26 cellular contexts compared by ENCODE assay signal in the genomic region with DNA sequence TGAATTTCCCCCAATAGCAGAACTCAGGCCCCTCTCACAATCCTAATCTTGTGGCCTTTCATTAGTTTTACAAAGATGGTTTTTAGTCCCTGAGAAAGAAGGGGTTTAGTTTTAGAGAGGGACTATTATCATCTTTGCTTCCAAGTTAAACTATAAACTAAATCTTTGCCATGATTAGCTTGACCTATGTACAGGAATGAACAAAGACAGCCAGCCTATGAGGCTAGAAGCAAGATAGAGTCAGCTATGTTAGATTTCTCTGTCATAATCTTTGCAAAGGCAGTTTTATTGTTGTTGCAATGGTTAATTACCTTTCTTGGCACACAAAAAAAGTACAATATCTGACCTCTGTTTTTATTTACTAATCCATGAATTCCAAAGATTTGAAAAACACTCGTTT. TPM values are rescaled to one million over a fixed set of nuclear protein-coding genes. Genes with fewer than 3 reads are reported as not detected.
DNase-seq lines count a peak whose midpoint lies in the region; ATAC-seq and TF ChIP-seq lines count a peak whose summit lies in the region.
"Had no signal": no experiment of that assay in that cellular context is flagged by ENCODE, and none has a peak within 500 bp of the region (broad histone marks: within the 10 kb centered on the region; RNA-seq: fewer than 3 reads in every experiment).

No MANE protein-coding gene starts in this region.

- DNase-seq in breast epithelium (ENCODE audit: low spot score in 2 of 2) = no peak
- DNase-seq in mammary epithelial cell = no peak
- DNase-seq in endodermal cell = no peak
- DNase-seq in upper lobe of left lung = no peak
- no peak for DNase-seq in NCI-H187 (lab: John Stamatoyannopoulos, UW)
- DNase-seq in NCI-H2196 (lab: John Stamatoyannopoulos, UW; ENCODE audit: unreplicated experiment) = no peak
- DNase-seq: 8988T; activated CD4-positive, alpha-beta T cell treated with anti-CD3 and anti-CD28 coated beads for 48 hours; activated effector memory CD4-positive, alpha-beta T cell treated with anti-CD3 and anti-CD28 coated beads, Interleukin-2, amount 50 U/mL, for 16 hours; activated naive CD8-positive, alpha-beta T cell treated with anti-CD3 and anti-CD28 coated beads for 36 hours; activated T-cell treated with anti-CD3 and anti-CD28 coated beads, Interleukin-2, amount 50 U/mL, for 1 hour; anterior cingulate cortex; gastrocnemius medialis; IMR-90; NCI-H1436; NCI-H446; occipital lobe; psoas muscle; SHP77 treated with DMSO at 0.1 percent for 48 hours; sigmoid colon; SW 1271 had no signal

- intact Hi-C loops in breast epithelium (cut with DNase I; ENCODE audit: low total_unique reads) = no loop called here
- intact Hi-C loops in mammary epithelial cell (cut with micrococcal nuclease) = no loop called here

- peaks cover 9% of the 10 kb centered on the region for H3K4me1 Mint-ChIP-seq in endodermal cell
- H3K4me1 Mint-ChIP-seq: activated naive CD8-positive, alpha-beta T cell treated with anti-CD3 and anti-CD28 coated beads for 36 hours; stimulated activated effector memory CD8-positive, alpha-beta T cell treated with anti-CD3 and anti-CD28 coated beads, Interleukin-12 subunit alpha, Interleukin-12 subunit beta, amount 100 ng/mL, for 72 hours had no signal

- no TSS peak for BruUV-seq in mammary epithelial cell (replicated peaks; lab: Mats Ljungman, UMichigan)

- 58% methylated on average over 1 of the region's 1 CpG for WGBS in mammary epithelial cell (ENCODE audit: low coverage, missing lambda C conversion rate)
- WGBS in endodermal cell (ENCODE audit: insufficient coverage in 1 of 2, insufficient read length in 1 of 2), 2 experiments = 95% methylated on average over 1 of the region's 1 CpG; no CpG with 5 or more reads in 1 of the 2 experiments
- 84 to 96% methylated on average over 1 of the region's 1 CpG for WGBS in upper lobe of left lung, 2 donors

- H3K9me3 Mint-ChIP-seq in endodermal cell = peaks cover 28% of the 10 kb centered on the region
- H3K9me3 Mint-ChIP-seq: activated naive CD8-positive, alpha-beta T cell treated with anti-CD3 and anti-CD28 coated beads for 36 hours had no signal

- peaks cover 4% of the 10 kb centered on the region for H3K36me3 Mint-ChIP-seq in endodermal cell (ENCODE audit: low read depth)
- H3K36me3 Mint-ChIP-seq: activated naive CD8-positive, alpha-beta T cell treated with anti-CD3 and anti-CD28 coated beads for 36 hours; stimulated activated effector memory CD8-positive, alpha-beta T cell treated with anti-CD3 and anti-CD28 coated beads, Interleukin-12 subunit alpha, Interleukin-12 subunit beta, amount 100 ng/mL, for 72 hours had no signal

- in situ Hi-C loops in mammary epithelial cell (cut with MboI; ENCODE audit: low sequenced_read_pairs in 2 of 2) = no loop called here

- H3K79me2 ChIP-seq in mammary epithelial cell (ENCODE audit: insufficient read depth, low read length) = no peaks in the 10 kb centered on the region

- no peaks in the 10 kb centered on the region for H3K9me3 ChIP-seq in breast epithelium
- no peaks in the 10 kb centered on the region for H3K9me3 ChIP-seq in mammary epithelial cell (replicated peaks; ENCODE audit: insufficient read depth, low read length)
- H3K9me3 ChIP-seq in endodermal cell (ENCODE audit: control insufficient read depth, low read length) = peaks cover 11% of the 10 kb centered on the region
- H3K9me3 ChIP-seq in mucosa of stomach (ENCODE audit: control insufficient read depth, low read length) = no peaks in the 10 kb centered on the region
- no peaks in the 10 kb centered on the region for H3K9me3 ChIP-seq in upper lobe of left lung
- H3K9me3 ChIP-seq: gastrocnemius medialis, Peyer's patch, psoas muscle, sigmoid colon had no signal

- H3K4me3 ChIP-seq in breast epithelium = no peak overlapping the region
- H3K4me3 ChIP-seq in mammary epithelial cell (replicated peaks in 1 of 3; ENCODE audit: insufficient read depth in 1 of 3, low read depth in 2 of 3, low read length in 3 of 3) = no peak overlapping the region
- no peak overlapping the region for H3K4me3 ChIP-seq in endodermal cell (ENCODE audit: low read length)
- peak overlapping the region; percentile 8 for H3K4me3 ChIP-seq in mucosa of stomach (ENCODE audit: low read length)
- H3K4me3 ChIP-seq in upper lobe of left lung = no peak overlapping the region
- H3K4me3 ChIP-seq: gastrocnemius medialis, Peyer's patch, psoas muscle, sigmoid colon had no signal

- TF ChIP-seq CTCF in breast epithelium (IDR thresholded peaks at IDR 0.05) (no peak), mammary epithelial cell (conservative IDR thresholded peaks at IDR 0.05 in 1 of 2, IDR thresholded peaks at IDR 0.05 in 1 of 2; ENCODE audit: extremely low read depth in 1 of 2, insufficient read depth in 1 of 2, low read depth in 1 of 2, low read length in 2 of 2) (no peak), endodermal cell (conservative IDR thresholded peaks at IDR 0.05) (no peak), upper lobe of left lung (IDR thresholded peaks at IDR 0.05) (no peak)

- H3K36me3 ChIP-seq in breast epithelium = no peaks in the 10 kb centered on the region
- H3K36me3 ChIP-seq in mammary epithelial cell (ENCODE audit: insufficient read depth, low read length) = no peaks in the 10 kb centered on the region
- H3K36me3 ChIP-seq in endodermal cell (ENCODE audit: control insufficient read depth, insufficient read depth, low read length) = no peaks in the 10 kb centered on the region
- no peaks in the 10 kb centered on the region for H3K36me3 ChIP-seq in mucosa of stomach (ENCODE audit: control insufficient read depth, insufficient read depth, low read length)
- H3K36me3 ChIP-seq in upper lobe of left lung = no peaks in the 10 kb centered on the region
- H3K36me3 ChIP-seq: gastrocnemius medialis, Peyer's patch, sigmoid colon had no signal

- dilution Hi-C loops in mammary epithelial cell (cut with HindIII; ENCODE audit: low sequenced_read_pairs) = no loop called here

- peak overlapping the region; percentile 92 for H3K27ac Mint-ChIP-seq in endodermal cell
- H3K27ac Mint-ChIP-seq: activated naive CD8-positive, alpha-beta T cell treated with anti-CD3 and anti-CD28 coated beads for 36 hours; stimulated activated effector memory CD8-positive, alpha-beta T cell treated with anti-CD3 and anti-CD28 coated beads, Interleukin-12 subunit alpha, Interleukin-12 subunit beta, amount 100 ng/mL, for 72 hours had no signal

- CTCF ChIA-PET in mammary epithelial cell (lab: Charles Lee; ENCODE audit: low non-redundant PET) = no interaction called here

- H3K9ac ChIP-seq in mammary epithelial cell (ENCODE audit: insufficient read depth, low read length) (no peak overlapping the region), endodermal cell (ENCODE audit: extremely low read depth, low read length, poor library complexity, severe bottlenecking) (no peak overlapping the region), mucosa of stomach (ENCODE audit: low read length) (no peak overlapping the region)

- no peaks in the 10 kb centered on the region for H4K20me1 ChIP-seq in mammary epithelial cell (ENCODE audit: insufficient read depth, low read length)

- no peak overlapping the region for H3K4me2 ChIP-seq in mammary epithelial cell (ENCODE audit: insufficient read depth, low read depth, low read length)

- TF ChIP-seq POLR2A in breast epithelium (IDR thresholded peaks at IDR 0.05) = no peak
- no peak for TF ChIP-seq POLR2A in upper lobe of left lung (IDR thresholded peaks at IDR 0.05)

- H3K4me1 ChIP-seq in breast epithelium (peaks cover 0 to 2% of the 10 kb centered on the region in 2 donors), mammary epithelial cell (ENCODE audit: insufficient read depth, low read length) (no peaks in the 10 kb centered on the region), endodermal cell (ENCODE audit: control insufficient read depth, insufficient read depth, low read length) (no peaks in the 10 kb centered on the region), mucosa of stomach (ENCODE audit: control insufficient read depth, insufficient read depth, low read length) (peaks cover 23% of the 10 kb centered on the region), upper lobe of left lung (peaks cover 0 to 8% (median 2%) of the 10 kb centered on the region in 4 donors)
- H3K4me1 ChIP-seq: gastrocnemius medialis, Peyer's patch, psoas muscle had no signal

- no peaks in the 10 kb centered on the region for H3K27me3 Mint-ChIP-seq in endodermal cell (ENCODE audit: insufficient read depth)
- H3K27me3 Mint-ChIP-seq: activated naive CD8-positive, alpha-beta T cell treated with anti-CD3 and anti-CD28 coated beads for 36 hours had no signal

- H3K4me3 Mint-ChIP-seq in endodermal cell = no peak overlapping the region
- H3K4me3 Mint-ChIP-seq: activated naive CD8-positive, alpha-beta T cell treated with anti-CD3 and anti-CD28 coated beads for 36 hours; stimulated activated effector memory CD8-positive, alpha-beta T cell treated with anti-CD3 and anti-CD28 coated beads, Interleukin-12 subunit alpha, Interleukin-12 subunit beta, amount 100 ng/mL, for 72 hours had no signal

- H3K27ac ChIP-seq in breast epithelium (peak overlapping the region; percentile 33 to 38), mammary epithelial cell (ENCODE audit: insufficient read depth, low read depth, low read length) (no peak overlapping the region), endodermal cell (ENCODE audit: low read depth, low read length) (no peak overlapping the region), upper lobe of left lung (peak overlapping the region in 3 of 4 donors; percentile 27 to 47 (median 33))
- H3K27ac ChIP-seq: gastrocnemius medialis, psoas muscle, sigmoid colon had no signal

- no peak overlapping the region for H2AFZ ChIP-seq in mammary epithelial cell (ENCODE audit: low read depth, low read length)

- TF ChIP-seq EP300 in upper lobe of left lung (IDR thresholded peaks at IDR 0.05) = no peak

- ATAC-seq in upper lobe of left lung (ENCODE audit: low FRiP score in 2 of 2) = no peak
- no peak for ATAC-seq in HG03135 (IDR thresholded peaks at IDR 0.05; ENCODE audit: unreplicated experiment)
- ATAC-seq: gastrocnemius medialis; psoas muscle; stimulated activated effector memory CD8-positive, alpha-beta T cell treated with anti-CD3 and anti-CD28 coated beads, Interleukin-12 subunit alpha, Interleukin-12 subunit beta, amount 100 ng/mL, for 72 hours had no signal

- no peaks in the 10 kb centered on the region for H3K27me3 ChIP-seq in breast epithelium
- H3K27me3 ChIP-seq in mammary epithelial cell (ENCODE audit: insufficient read depth, low read length) = no peaks in the 10 kb centered on the region
- no peaks in the 10 kb centered on the region for H3K27me3 ChIP-seq in endodermal cell (ENCODE audit: control insufficient read depth, insufficient read depth, low read length, poor library complexity, severe bottlenecking)
- no peaks in the 10 kb centered on the region for H3K27me3 ChIP-seq in mucosa of stomach (ENCODE audit: control insufficient read depth, insufficient read depth, low read length)
- H3K27me3 ChIP-seq in upper lobe of left lung = no peaks in the 10 kb centered on the region
- H3K27me3 ChIP-seq: gastrocnemius medialis, Peyer's patch, sigmoid colon had no signal

RNA-seq across cellular contexts. Expression of gene RNF133, which starts 19.1 kb away (rescaled TPM):
- 1 to 10 TPM in 2 of 3 donors, under 1 TPM in 1; 0.80 to 8.2 (median 5.6) TPM for total RNA-seq in breast epithelium
- total RNA-seq in mammary epithelial cell = under 1 TPM; 0.17 to 0.21 TPM
- not detected for polyA plus RNA-seq in mammary epithelial cell
- not detected for polyA minus RNA-seq in mammary epithelial cell
- total RNA-seq in endodermal cell = under 1 TPM in 1 of 2 donors, not detected in 1; 0.86 TPM
- polyA plus RNA-seq in endodermal cell (2013, experiment 1 of 2) = not detected
- not detected for polyA plus RNA-seq in endodermal cell (2013, experiment 2 of 2)
- 10 to 100 TPM in 1 of 6 donors, 1 to 10 TPM in 5; 1.0 to 22.0 (median 3.9) TPM for total RNA-seq in upper lobe of left lung
- total RNA-seq: activated naive CD8-positive, alpha-beta T cell treated with anti-CD3 and anti-CD28 coated beads for 36 hours; gastrocnemius medialis; IMR-90; LHCN-M2 had no signal
- polyA plus RNA-seq: IMR-90, psoas muscle had no signal

RNA-seq across cellular contexts. Expression of gene RNF148, which starts 22.9 kb away (rescaled TPM):
- total RNA-seq in breast epithelium (10 to 100 TPM in 2 of 3 donors, 1 to 10 TPM in 1; 1.3 to 11.8 (median 10.7) TPM), mammary epithelial cell (under 1 TPM in 1 of 2 donors, not detected in 1; 0.50 TPM), endodermal cell (under 1 TPM in 1 of 2 donors, not detected in 1; 0.95 TPM), upper lobe of left lung (10 to 100 TPM in 2 of 6 donors, 1 to 10 TPM in 4; 1.2 to 12.6 (median 7.6) TPM)
- 0.05 TPM for polyA plus RNA-seq in mammary epithelial cell
- polyA minus RNA-seq in mammary epithelial cell = not detected
- not detected for polyA plus RNA-seq in endodermal cell (2013, experiment 1 of 2)
- polyA plus RNA-seq in endodermal cell (2013, experiment 2 of 2) = not detected
- total RNA-seq: activated naive CD8-positive, alpha-beta T cell treated with anti-CD3 and anti-CD28 coated beads for 36 hours; IMR-90; LHCN-M2; psoas muscle had no signal
- polyA plus RNA-seq: IMR-90 had no signal

Comparison
In these comparisons a context has a peak if more than half of its experiments do, and no peak if none do; other contexts are left out.
1. H3K27ac ChIP-seq: peak in breast epithelium (2 of 2) and upper lobe of left lung (3 of 4); none in mammary epithelial cell (single experiment) and endodermal cell (single experiment).